In genomic region chr9:34124923-34125322, GRCh38 we compare ENCODE assay signal across 8 cellular contexts.
A peak's percentile ranks its signal among the peaks of the same experiment; 100 is the strongest.
DNase-seq lines count a peak whose midpoint lies in the region; ATAC-seq and TF ChIP-seq lines count a peak whose summit lies in the region.

No MANE protein-coding gene starts in this region.

- peak overlapping the region; percentile 91 for H3K4me3 Mint-ChIP-seq in T-helper 2 cell treated with Interferon-gamma antibody and Interleukin-4, amounts not matched to agents 5 μg/mL and 100 μg/mL, for 36 hours
- H3K4me3 Mint-ChIP-seq in stimulated activated naive CD8-positive, alpha-beta T cell treated with anti-CD3 and anti-CD28 coated beads, Interleukin-15, amount 100 ng/mL, for 72 hours, result peak overlapping the region; percentile 88 to 94

- peaks cover 7% of the 10 kb centered on the region for H3K4me1 ChIP-seq in iPS-15b (ENCODE audit: control insufficient read depth, insufficient read depth, low read length)

- H3K36me3 Mint-ChIP-seq in T-helper 2 cell treated with Interferon-gamma antibody and Interleukin-4, amounts not matched to agents 5 μg/mL and 100 μg/mL, for 36 hours (ENCODE audit: low read depth), result peaks cover 34% of the 10 kb centered on the region

- DNase-seq in T-helper 2 cell treated with Interferon-gamma antibody and Interleukin-4, amounts not matched to agents 5 μg/mL and 100 μg/mL, for 36 hours (ENCODE audit: low spot score), result no peak
- DNase-seq in T-helper 2 cell (no peak), NCI-H2107 treated with DMSO at 0.1 percent for 48 hours (lab: John Stamatoyannopoulos, UW; ENCODE audit: unreplicated experiment) (no peak), NCI-H446 treated with DMSO at 0.1 percent for 48 hours (lab: John Stamatoyannopoulos, UW) (no peak)
- no peak for DNase-seq in stimulated activated naive CD8-positive, alpha-beta T cell treated with anti-CD3 and anti-CD28 coated beads, Interleukin-15, amount 100 ng/mL, for 72 hours

- H3K9me3 Mint-ChIP-seq in T-helper 2 cell treated with Interferon-gamma antibody and Interleukin-4, amounts not matched to agents 5 μg/mL and 100 μg/mL, for 36 hours, result no peaks in the 10 kb centered on the region
- no peaks in the 10 kb centered on the region for H3K9me3 Mint-ChIP-seq in stimulated activated naive CD8-positive, alpha-beta T cell treated with anti-CD3 and anti-CD28 coated beads, Interleukin-15, amount 100 ng/mL, for 72 hours

- H3K9me3 ChIP-seq in iPS-15b (ENCODE audit: control insufficient read depth, insufficient read depth, low read length), result no peaks in the 10 kb centered on the region

- H3K27ac ChIP-seq in VCaP, result peak overlapping the region; percentile 97

- peaks cover 38% of the 10 kb centered on the region for H3K4me1 Mint-ChIP-seq in T-helper 2 cell treated with Interferon-gamma antibody and Interleukin-4, amounts not matched to agents 5 μg/mL and 100 μg/mL, for 36 hours (ENCODE audit: low read depth)
- H3K4me1 Mint-ChIP-seq in stimulated activated naive CD8-positive, alpha-beta T cell treated with anti-CD3 and anti-CD28 coated beads, Interleukin-15, amount 100 ng/mL, for 72 hours, result peaks cover 56% of the 10 kb centered on the region

- peak overlapping the region; percentile 97 for H3K27ac Mint-ChIP-seq in T-helper 2 cell treated with Interferon-gamma antibody and Interleukin-4, amounts not matched to agents 5 μg/mL and 100 μg/mL, for 36 hours
- H3K27ac Mint-ChIP-seq in stimulated activated naive CD8-positive, alpha-beta T cell treated with anti-CD3 and anti-CD28 coated beads, Interleukin-15, amount 100 ng/mL, for 72 hours, result peak overlapping the region; percentile 2 to 21

- peak overlapping the region; percentile 100 for H3K4me3 ChIP-seq in iPS-15b (ENCODE audit: low read depth, low read length)

- no peaks in the 10 kb centered on the region for H3K27me3 Mint-ChIP-seq in T-helper 2 cell treated with Interferon-gamma antibody and Interleukin-4, amounts not matched to agents 5 μg/mL and 100 μg/mL, for 36 hours (ENCODE audit: low read depth)
- no peaks in the 10 kb centered on the region for H3K27me3 Mint-ChIP-seq in stimulated activated naive CD8-positive, alpha-beta T cell treated with anti-CD3 and anti-CD28 coated beads, Interleukin-15, amount 100 ng/mL, for 72 hours

- H3K9ac ChIP-seq in iPS-15b (ENCODE audit: low read depth, low read length), result no peak overlapping the region

- H3K27me3 ChIP-seq in iPS-15b (ENCODE audit: control insufficient read depth, insufficient read depth, low read length), result no peaks in the 10 kb centered on the region

- no peak for ATAC-seq in stimulated activated naive CD8-positive, alpha-beta T cell treated with anti-CD3 and anti-CD28 coated beads, Interleukin-15, amount 100 ng/mL, for 72 hours
- ATAC-seq in HG03280 (IDR thresholded peaks at IDR 0.05; ENCODE audit: unreplicated experiment), result no peak

- TF ChIP-seq CTCF in VCaP (conservative IDR thresholded peaks at IDR 0.05), result no peak

- H3K36me3 ChIP-seq in iPS-15b (ENCODE audit: control insufficient read depth, insufficient read depth, low read length), result peaks cover 4% of the 10 kb centered on the region
